9 cellular contexts compared by ENCODE assay signal in the genomic region with DNA sequence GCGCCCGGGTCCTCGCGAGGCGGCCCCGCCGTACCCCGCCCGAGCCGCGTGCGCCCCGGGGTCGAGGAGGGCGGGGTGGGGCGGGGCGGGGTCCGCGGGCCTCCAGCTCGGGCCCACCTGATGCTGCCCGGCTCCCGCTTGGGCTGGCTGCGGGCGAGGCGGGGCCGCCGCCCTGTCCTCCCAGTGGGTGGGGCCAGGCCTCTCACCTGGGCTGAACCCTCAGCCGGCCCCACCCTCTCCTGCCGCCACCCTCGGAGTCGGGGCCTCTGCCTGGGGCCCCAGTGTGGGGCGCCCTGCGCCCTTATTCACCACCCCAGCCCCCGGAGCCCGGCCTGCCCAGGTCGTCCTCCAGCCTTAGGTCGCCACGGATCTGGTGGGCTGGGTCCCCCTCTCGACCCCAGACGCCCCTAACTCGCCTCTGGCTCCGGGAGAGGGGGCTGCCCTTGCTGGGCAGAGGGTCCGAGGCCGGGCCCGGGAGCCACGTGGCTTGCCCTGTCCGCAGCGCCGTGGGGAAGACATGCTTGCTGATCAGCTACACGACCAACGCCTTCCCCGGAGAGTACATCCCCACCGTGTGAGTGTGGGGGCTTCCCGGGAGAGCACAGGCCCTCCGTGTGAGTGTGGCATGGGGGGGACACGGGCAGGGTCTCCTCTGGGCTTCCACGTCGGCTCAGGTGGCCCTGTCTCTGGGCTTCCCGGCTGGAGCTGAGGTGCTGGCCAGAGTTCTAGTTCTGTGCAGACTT. TPM values are rescaled to one million over a fixed set of nuclear protein-coding genes. Genes with fewer than 3 reads are reported as not detected.
DNase-seq lines count a peak whose midpoint lies in the region; FAIRE-seq and TF ChIP-seq lines count a peak whose summit lies in the region.
"Had no signal": no experiment of that assay in that cellular context is flagged by ENCODE, and none has a peak within 500 bp of the region (broad histone marks: within the 10 kb centered on the region; RNA-seq: fewer than 3 reads in every experiment).

No MANE protein-coding gene starts in this region.

- no peak overlapping the region for H3K9ac ChIP-seq in skeletal muscle satellite cell (ENCODE audit: low read depth, low read length)

- WGBS in esophagus squamous epithelium, 2 donors, result 0% methylated on average over 7 of the region's 59 CpGs; no CpG with 5 or more reads in 1 of the 2 donors

- TSS peak; percentile 63 for BruUV-seq in Caco-2 (replicated peaks; lab: Mats Ljungman, UMichigan)

- peaks cover 24% of the 10 kb centered on the region for H3K4me1 ChIP-seq in Caco-2
- H3K4me1 ChIP-seq in esophagus squamous epithelium, result peaks cover 27 to 65% (median 33%) of the 10 kb centered on the region in 3 donors
- peaks cover 24% of the 10 kb centered on the region for H3K4me1 ChIP-seq in skeletal muscle satellite cell (ENCODE audit: control insufficient read depth, insufficient read depth, low read length)

- H3K4me3 ChIP-seq in Caco-2 (ENCODE audit: low read depth, low read length), result peak overlapping the region; percentile 64
- H3K4me3 ChIP-seq in esophagus squamous epithelium, result peak overlapping the region; percentile 17 to 71 (median 60)
- H3K4me3 ChIP-seq in skeletal muscle satellite cell (ENCODE audit: low read length), result peak overlapping the region; percentile 58

- H3K36me3 Mint-ChIP-seq in Caco-2 (ENCODE audit: insufficient read depth, unreplicated experiment), result peaks cover 35% of the 10 kb centered on the region
- H3K36me3 Mint-ChIP-seq: IgD-negative memory B cell had no signal

- H3K36me3 ChIP-seq in Caco-2 (ENCODE audit: control insufficient read depth, insufficient read depth, low read length), result peaks cover 2% of the 10 kb centered on the region; the same call in 1 of the 2 replicates
- H3K36me3 ChIP-seq in esophagus squamous epithelium, result peaks cover 0 to 30% (median 0%) of the 10 kb centered on the region in 3 donors
- H3K36me3 ChIP-seq in skeletal muscle satellite cell (ENCODE audit: insufficient read depth, low read length), result no peaks in the 10 kb centered on the region

- POLR2A ChIA-PET in Caco-2 (lab: Charles Lee), result interaction anchor here (1.9 to 2.2 kb wide), 2 partner anchors 10 to 66 kb away, joined by 8 to 12 read pairs; a partner anchor contains a TSS

- no peaks in the 10 kb centered on the region for H3K27me3 Mint-ChIP-seq in Caco-2 (ENCODE audit: insufficient read depth, unreplicated experiment)
- H3K27me3 Mint-ChIP-seq: IgD-negative memory B cell had no signal

- H3K9me3 ChIP-seq in Caco-2 (no peaks in the 10 kb centered on the region), esophagus squamous epithelium (no peaks in the 10 kb centered on the region), skeletal muscle satellite cell (replicated peaks; ENCODE audit: low read length) (no peaks in the 10 kb centered on the region)

- CTCF ChIA-PET in Caco-2 (lab: Charles Lee), result interaction anchor here (0.8 to 2.7 kb wide), 5 partner anchors 9 to 104 kb away, joined by 3 to 36 read pairs (median 6); a partner anchor contains a TSS

- H3K27ac ChIP-seq in esophagus squamous epithelium, result peak overlapping the region in 2 of 4 donors; percentile 68 to 80

- TF ChIP-seq EP300 in Ishikawa (IDR thresholded peaks at IDR 0.05; ENCODE audit: borderline replicate concordance), result no peak

- TF ChIP-seq CTCF in Caco-2 (IDR thresholded peaks at IDR 0.05; ENCODE audit: insufficient read depth in 1 of 2, low read depth in 1 of 2, low read length in 1 of 2, severe bottlenecking in 1 of 2, unreplicated experiment in 1 of 2) (no peak), esophagus squamous epithelium (IDR thresholded peaks at IDR 0.05) (no peak)

- intact Hi-C loops in Caco-2 (cut with micrococcal nuclease; ENCODE audit: unreplicated experiment) (loop anchor here (2.0 kb wide), 1 partner anchor 73 kb away; no protein-coding TSS in a partner anchor), esophagus squamous epithelium (cut with DNase I) (loop anchor here (2.0 kb wide), 1 partner anchor 121 kb away; no protein-coding TSS in a partner anchor)

- no peak for TF ChIP-seq POLR2A in esophagus squamous epithelium (IDR thresholded peaks at IDR 0.05)

- H3K27me3 ChIP-seq in Caco-2 (replicated peaks; ENCODE audit: control insufficient read depth, insufficient read depth, low read length), result no peaks in the 10 kb centered on the region
- H3K27me3 ChIP-seq in esophagus squamous epithelium, result peaks cover 0 to 7% (median 0%) of the 10 kb centered on the region in 4 donors
- no peaks in the 10 kb centered on the region for H3K27me3 ChIP-seq in skeletal muscle satellite cell (ENCODE audit: control insufficient read depth, insufficient read depth, low read length)

- no peaks in the 10 kb centered on the region for H3K9me3 Mint-ChIP-seq in Caco-2 (ENCODE audit: unreplicated experiment)
- H3K9me3 Mint-ChIP-seq: IgD-negative memory B cell had no signal

- DNase-seq in Caco-2 (peak; percentile 88 to 91), esophagus squamous epithelium (lab: John Stamatoyannopoulos, UW) (no peak), RCC 7860 (ENCODE audit: low spot score) (no peak), Kasumi-1 (lab: John Stamatoyannopoulos, UW) (no peak), AG08395 (ENCODE audit: low spot score) (no peak)
- DNase-seq in activated CD4-positive, alpha-beta T cell treated with anti-CD3 and anti-CD28 coated beads for 48 hours, result peak; percentile 64

- peak overlapping the region; percentile 66 for H3K4me3 Mint-ChIP-seq in Caco-2 (ENCODE audit: unreplicated experiment)

- FAIRE-seq in RCC 7860 (lab: Jason Lieb, UNC), result no peak

- H3K4me2 ChIP-seq in skeletal muscle satellite cell (ENCODE audit: low read length), result peak overlapping the region; percentile 74

- H3K27ac Mint-ChIP-seq in Caco-2 (ENCODE audit: unreplicated experiment), result peak overlapping the region; percentile 69

- TF ChIP-seq RAD21 in Ishikawa (IDR thresholded peaks at IDR 0.05; ENCODE audit: low read depth), result no peak

- peaks cover 11% of the 10 kb centered on the region for H3K4me1 Mint-ChIP-seq in Caco-2 (ENCODE audit: low read depth, unreplicated experiment)

TF ChIP-seq in Ishikawa, 13 proteins besides CTCF, POLR2A, EP300 and RAD21:
- TF ChIP-seq CEBPB (IDR thresholded peaks at IDR 0.05), result no peak
- TF ChIP-seq ZBTB7A (IDR thresholded peaks at IDR 0.05; ENCODE audit: low read depth), result peak; percentile 59; the same call in 1 of the 2 replicates

RNA-seq across cellular contexts. Expression of a gene that starts 0.6 kb away (rescaled TPM):
- total RNA-seq in Caco-2 (2022), result 94.5 and 96.7 TPM in 2 replicates
- total RNA-seq in esophagus squamous epithelium, result 10 to 100 TPM in 1 of 4 donors, 1 to 10 TPM in 3; 4.9 to 10.4 (median 7.0) TPM
- 9.6 and 15.5 TPM in 2 replicates for total RNA-seq in skeletal muscle satellite cell (2012; rRNA removed)

RNA-seq across cellular contexts. Expression of a gene that starts 5.4 kb away (rescaled TPM):
- total RNA-seq in Caco-2 (2022), result 197 and 208 TPM in 2 replicates
- 100 to 1,000 TPM in 3 of 4 donors, 10 to 100 TPM in 1; 89.1 to 162 (median 135) TPM for total RNA-seq in esophagus squamous epithelium
- 49.1 and 63.1 TPM in 2 replicates for total RNA-seq in skeletal muscle satellite cell (2012; rRNA removed)

RNA-seq across cellular contexts. Expression of a gene that starts 9.0 kb away (rescaled TPM):
- total RNA-seq in Caco-2 (2022) (33.2 and 38.2 TPM in 2 replicates), esophagus squamous epithelium (10 to 100 TPM in 3 of 4 donors, 1 to 10 TPM in 1; 9.7 to 21.2 (median 18.3) TPM)
- 8.6 and 13.5 TPM in 2 replicates for total RNA-seq in skeletal muscle satellite cell (2012; rRNA removed)

RNA-seq across cellular contexts. Expression of a gene that starts 9.4 kb away (rescaled TPM):
- total RNA-seq in Caco-2 (2022) (85.3 and 94.9 TPM in 2 replicates), esophagus squamous epithelium (100 to 1,000 TPM in 2 of 4 donors, 10 to 100 TPM in 2; 52.1 to 144 (median 106) TPM)
- total RNA-seq in skeletal muscle satellite cell (2012; rRNA removed), result 51.5 and 63.9 TPM in 2 replicates

RNA-seq across cellular contexts. Expression of a gene that starts 19.6 kb away (rescaled TPM):
- 33.0 and 35.5 TPM in 2 replicates for total RNA-seq in Caco-2 (2022)
- 10 to 100 TPM; 24.9 to 38.1 (median 31.2) TPM for total RNA-seq in esophagus squamous epithelium
- 29.5 and 31.2 TPM in 2 replicates for total RNA-seq in skeletal muscle satellite cell (2012; rRNA removed)

Comparison
In these comparisons a context has a peak if more than half of its experiments do, and no peak if none do; other contexts are left out.
1. DNase-seq: peak in Caco-2 (2 of 2) and activated CD4-positive, alpha-beta T cell treated with anti-CD3 and anti-CD28 coated beads for 48 hours (single experiment); none in esophagus squamous epithelium (single experiment), RCC 7860 (single experiment), Kasumi-1 (0 of 2) and AG08395 (single experiment).
2. Peak in every context shown above with its lines, with median percentiles within 50 percentile points of each other: H3K4me3 ChIP-seq.